21 cellular contexts compared by ENCODE assay signal in genomic region chr6:168742146-168742782, GRCh38.
"Had no signal": no experiment of that assay in that cellular context is flagged by ENCODE, and none has a peak within 500 bp of the region (broad histone marks: within the 10 kb centered on the region; RNA-seq: fewer than 3 reads in every experiment).

No MANE protein-coding gene starts in this region.

- ATAC-seq: activated CD8-positive, alpha-beta T cell treated with anti-CD3 and anti-CD28 coated beads, Interleukin-2, amount 10 ng/mL, durations not matched to agents 7 days and 5 days; activated naive CD8-positive, alpha-beta T cell treated with anti-CD3 and anti-CD28 coated beads, Interleukin-2, amount 50 U/mL, for 24 hours; left ventricle myocardium superior; stimulated activated naive CD8-positive, alpha-beta T cell treated with anti-CD3 and anti-CD28 coated beads, Interleukin-15, Interleukin-2, amounts not matched to agents 100 U/mL and 50 U/mL, for 24 hours had no signal

- H3K36me3 ChIP-seq: cardiac muscle cell, thyroid gland had no signal

- DNase-seq: activated CD4-positive, alpha-beta T cell treated with anti-CD3 and anti-CD28 coated beads for 1 hour; activated CD4-positive, alpha-beta T cell treated with anti-CD3 and anti-CD28 coated beads, Interleukin-2, amount 50 U/mL, for 1 hour; activated CD8-positive, alpha-beta T cell treated with anti-CD3 and anti-CD28 coated beads, Interleukin-2, amount 10 ng/mL, durations not matched to agents 7 days and 5 days; activated gamma-delta T cell; activated naive CD4-positive, alpha-beta T cell treated with anti-CD3 and anti-CD28 coated beads, Interleukin-2, amount 50 U/mL, for 16 hours; activated naive CD8-positive, alpha-beta T cell treated with anti-CD3 and anti-CD28 coated beads, Interleukin-2, amount 50 U/mL, for 24 hours; cortex of kidney; foreskin fibroblast; immature natural killer cell; left ventricle myocardium superior; occipital lobe; stimulated activated CD4-positive, alpha-beta T cell treated with anti-CD3 and anti-CD28 coated beads, Interleukin-12 subunit alpha, Interleukin-12 subunit beta, amount 100 ng/mL, for 4 hours; stimulated activated CD4-positive, alpha-beta T cell treated with anti-CD3 and anti-CD28 coated beads, Interleukin-4, amount 100 ng/mL, for 4 hours; stimulated activated naive CD8-positive, alpha-beta T cell treated with anti-CD3 and anti-CD28 coated beads, Interleukin-15, Interleukin-2, amounts not matched to agents 100 U/mL and 50 U/mL, for 24 hours; T-helper 1 cell; thyroid gland had no signal

- H3K27me3 Mint-ChIP-seq: memory B cell had no signal

- H3K27me3 ChIP-seq: cardiac muscle cell, hepatocyte, thyroid gland had no signal

- H3K4me2 ChIP-seq: hepatocyte had no signal

- H3K4me3 Mint-ChIP-seq: activated CD8-positive, alpha-beta T cell treated with anti-CD3 and anti-CD28 coated beads, Interleukin-2, amount 10 ng/mL, durations not matched to agents 7 days and 5 days; activated naive CD8-positive, alpha-beta T cell treated with anti-CD3 and anti-CD28 coated beads, Interleukin-2, amount 50 U/mL, for 24 hours; activated T-helper 1 cell treated with anti-CD3 and anti-CD28 coated beads, Interleukin-12 subunit alpha, Interleukin-12 subunit beta, Interleukin-2, Interleukin-4 antibody, amounts not matched to agents 30 ng/mL and 10 ng/mL and 1 ng/mL, durations not matched to agents 14 hours and 24 hours and 36 hours; immature natural killer cell; memory B cell; nephron had no signal

- H3K79me2 ChIP-seq: hepatocyte had no signal

- H2AFZ ChIP-seq: hepatocyte had no signal

- H3K9me3 ChIP-seq: thyroid gland had no signal

- H3K4me3 ChIP-seq: cardiac muscle cell, hepatocyte, thyroid gland had no signal

- H3K27ac ChIP-seq: cardiac muscle cell, hepatocyte, thyroid gland had no signal

- H3K4me1 Mint-ChIP-seq: activated naive CD8-positive, alpha-beta T cell treated with anti-CD3 and anti-CD28 coated beads, Interleukin-2, amount 50 U/mL, for 24 hours; immature natural killer cell; memory B cell; nephron had no signal

- H3K4me1 ChIP-seq: thyroid gland had no signal

- H3K27ac Mint-ChIP-seq: activated CD8-positive, alpha-beta T cell treated with anti-CD3 and anti-CD28 coated beads, Interleukin-2, amount 10 ng/mL, durations not matched to agents 7 days and 5 days; activated naive CD8-positive, alpha-beta T cell treated with anti-CD3 and anti-CD28 coated beads, Interleukin-2, amount 50 U/mL, for 24 hours; activated T-helper 1 cell treated with anti-CD3 and anti-CD28 coated beads, Interleukin-12 subunit alpha, Interleukin-12 subunit beta, Interleukin-2, Interleukin-4 antibody, amounts not matched to agents 30 ng/mL and 10 ng/mL and 1 ng/mL, durations not matched to agents 14 hours and 24 hours and 36 hours; memory B cell; nephron had no signal

- H3K36me3 Mint-ChIP-seq: memory B cell had no signal
